ENCODE assay signal across 18 cellular contexts in genomic region chr1:88509369-88509768, GRCh38.
"Had no signal": no experiment of that assay in that cellular context is flagged by ENCODE, and none has a peak within 500 bp of the region (broad histone marks: within the 10 kb centered on the region; RNA-seq: fewer than 3 reads in every experiment).

No MANE protein-coding gene starts in this region.

- H3K27me3 ChIP-seq: right atrium auricular region, tibial nerve, vagina had no signal

- ATAC-seq: activated CD4-positive, alpha-beta T cell treated with anti-CD3 and anti-CD28 coated beads for 36 hours; activated CD8-positive, alpha-beta T cell treated with anti-CD3 and anti-CD28 coated beads, Interleukin-2, amount 10 ng/mL, durations not matched to agents 7 days and 5 days; activated naive CD8-positive, alpha-beta T cell treated with anti-CD3 and anti-CD28 coated beads, Interleukin-2, amount 50 U/mL, for 24 hours; left colon; natural killer cell; stimulated activated effector memory CD8-positive, alpha-beta T cell treated with anti-CD3 and anti-CD28 coated beads, Interleukin-12 subunit alpha, Interleukin-12 subunit beta, amount 100 ng/mL, for 72 hours had no signal

- H3K36me3 ChIP-seq: right atrium auricular region, tibial nerve, vagina had no signal

- DNase-seq: activated CD4-positive, alpha-beta T cell treated with anti-CD3 and anti-CD28 coated beads for 36 hours; activated CD8-positive, alpha-beta memory T cell treated with anti-CD3 and anti-CD28 coated beads, Interleukin-2, amount 50 U/mL, for 48 hours; activated CD8-positive, alpha-beta T cell treated with anti-CD3 and anti-CD28 coated beads, Interleukin-2, amount 10 ng/mL, durations not matched to agents 7 days and 5 days; activated naive CD4-positive, alpha-beta T cell treated with Interleukin-2 at 50 U/mL for 16 hours; activated naive CD8-positive, alpha-beta T cell treated with anti-CD3 and anti-CD28 coated beads, Interleukin-2, amount 50 U/mL, for 24 hours; central memory CD4-positive, alpha-beta T cell; cortex of kidney; effector CD8-positive, alpha-beta T cell; head of caudate nucleus; left colon; natural killer cell; posterior cingulate gyrus; T-helper 2 cell had no signal

- H3K27ac ChIP-seq: right atrium auricular region, vagina had no signal

- H3K4me3 ChIP-seq: lung, right atrium auricular region, tibial nerve, vagina had no signal

- H3K4me1 ChIP-seq: right atrium auricular region, tibial nerve, vagina had no signal
